ENCODE assay signal across 1 cellular context in the genomic region with DNA sequence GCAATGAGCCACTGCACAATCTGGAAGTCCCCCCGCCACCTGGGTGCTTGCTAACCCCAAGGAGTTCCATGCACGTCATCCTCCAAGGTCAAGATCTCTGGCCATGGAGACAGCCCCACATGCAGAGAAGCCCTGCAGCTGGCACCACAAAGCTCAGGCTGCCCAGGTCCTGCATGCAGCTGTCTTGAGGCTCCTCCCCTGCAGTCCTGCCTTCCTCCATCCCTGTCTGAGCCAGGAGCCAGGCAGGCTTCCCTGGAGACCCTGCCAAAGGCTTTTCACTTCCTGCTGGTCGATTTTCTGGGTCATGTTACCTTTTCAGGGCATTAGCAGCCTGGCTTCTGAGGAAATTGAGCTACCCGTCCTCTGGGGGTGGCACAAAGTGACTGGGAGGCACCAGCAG.
TF ChIP-seq lines count a peak whose summit lies in the region.

No MANE protein-coding gene starts in this region.

TF ChIP-seq in WTC11, 78 proteins besides CTCF, POLR2A, EP300 and RAD21 (continued from another document):
- TF ChIP-seq PRDM15 (CRISPR knock-in tag; IDR thresholded peaks at IDR 0.05), result no peak
- no peak for TF ChIP-seq ARID4B (CRISPR knock-in tag; IDR thresholded peaks at IDR 0.05; ENCODE audit: borderline replicate concordance)
- TF ChIP-seq, protein P1, sequence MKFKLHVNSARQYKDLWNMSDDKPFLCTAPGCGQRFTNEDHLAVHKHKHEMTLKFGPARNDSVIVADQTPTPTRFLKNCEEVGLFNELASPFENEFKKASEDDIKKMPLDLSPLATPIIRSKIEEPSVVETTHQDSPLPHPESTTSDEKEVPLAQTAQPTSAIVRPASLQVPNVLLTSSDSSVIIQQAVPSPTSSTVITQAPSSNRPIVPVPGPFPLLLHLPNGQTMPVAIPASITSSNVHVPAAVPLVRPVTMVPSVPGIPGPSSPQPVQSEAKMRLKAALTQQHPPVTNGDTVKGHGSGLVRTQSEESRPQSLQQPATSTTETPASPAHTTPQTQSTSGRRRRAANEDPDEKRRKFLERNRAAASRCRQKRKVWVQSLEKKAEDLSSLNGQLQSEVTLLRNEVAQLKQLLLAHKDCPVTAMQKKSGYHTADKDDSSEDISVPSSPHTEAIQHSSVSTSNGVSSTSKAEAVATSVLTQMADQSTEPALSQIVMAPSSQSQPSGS (CRISPR knock-in tag; IDR thresholded peaks at IDR 0.05; ENCODE audit: borderline replicate concordance, low read depth), result no peak
- TF ChIP-seq ZNF281 (CRISPR knock-in tag; IDR thresholded peaks at IDR 0.05), result no peak
- TF ChIP-seq ZNF317 (CRISPR knock-in tag; IDR thresholded peaks at IDR 0.05; ENCODE audit: borderline replicate concordance, low read depth), result no peak
- TF ChIP-seq ZNF416 (CRISPR knock-in tag; IDR thresholded peaks at IDR 0.05), result no peak
- TF ChIP-seq, protein P2, sequence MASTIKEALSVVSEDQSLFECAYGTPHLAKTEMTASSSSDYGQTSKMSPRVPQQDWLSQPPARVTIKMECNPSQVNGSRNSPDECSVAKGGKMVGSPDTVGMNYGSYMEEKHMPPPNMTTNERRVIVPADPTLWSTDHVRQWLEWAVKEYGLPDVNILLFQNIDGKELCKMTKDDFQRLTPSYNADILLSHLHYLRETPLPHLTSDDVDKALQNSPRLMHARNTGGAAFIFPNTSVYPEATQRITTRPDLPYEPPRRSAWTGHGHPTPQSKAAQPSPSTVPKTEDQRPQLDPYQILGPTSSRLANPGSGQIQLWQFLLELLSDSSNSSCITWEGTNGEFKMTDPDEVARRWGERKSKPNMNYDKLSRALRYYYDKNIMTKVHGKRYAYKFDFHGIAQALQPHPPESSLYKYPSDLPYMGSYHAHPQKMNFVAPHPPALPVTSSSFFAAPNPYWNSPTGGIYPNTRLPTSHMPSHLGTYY (CRISPR knock-in tag; IDR thresholded peaks at IDR 0.05), result no peak
- TF ChIP-seq ZNF263 (CRISPR knock-in tag; IDR thresholded peaks at IDR 0.05; ENCODE audit: low read depth), result no peak
- TF ChIP-seq E2F1 (CRISPR knock-in tag; IDR thresholded peaks at IDR 0.05), result no peak
- TF ChIP-seq, protein P3, sequence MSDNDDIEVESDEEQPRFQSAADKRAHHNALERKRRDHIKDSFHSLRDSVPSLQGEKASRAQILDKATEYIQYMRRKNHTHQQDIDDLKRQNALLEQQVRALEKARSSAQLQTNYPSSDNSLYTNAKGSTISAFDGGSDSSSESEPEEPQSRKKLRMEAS (CRISPR knock-in tag; IDR thresholded peaks at IDR 0.05), result no peak
- TF ChIP-seq FOXJ3 (CRISPR knock-in tag; IDR thresholded peaks at IDR 0.05; ENCODE audit: borderline replicate concordance), result no peak
